ENCODE assay signal across 31 cellular contexts in the genomic region with DNA sequence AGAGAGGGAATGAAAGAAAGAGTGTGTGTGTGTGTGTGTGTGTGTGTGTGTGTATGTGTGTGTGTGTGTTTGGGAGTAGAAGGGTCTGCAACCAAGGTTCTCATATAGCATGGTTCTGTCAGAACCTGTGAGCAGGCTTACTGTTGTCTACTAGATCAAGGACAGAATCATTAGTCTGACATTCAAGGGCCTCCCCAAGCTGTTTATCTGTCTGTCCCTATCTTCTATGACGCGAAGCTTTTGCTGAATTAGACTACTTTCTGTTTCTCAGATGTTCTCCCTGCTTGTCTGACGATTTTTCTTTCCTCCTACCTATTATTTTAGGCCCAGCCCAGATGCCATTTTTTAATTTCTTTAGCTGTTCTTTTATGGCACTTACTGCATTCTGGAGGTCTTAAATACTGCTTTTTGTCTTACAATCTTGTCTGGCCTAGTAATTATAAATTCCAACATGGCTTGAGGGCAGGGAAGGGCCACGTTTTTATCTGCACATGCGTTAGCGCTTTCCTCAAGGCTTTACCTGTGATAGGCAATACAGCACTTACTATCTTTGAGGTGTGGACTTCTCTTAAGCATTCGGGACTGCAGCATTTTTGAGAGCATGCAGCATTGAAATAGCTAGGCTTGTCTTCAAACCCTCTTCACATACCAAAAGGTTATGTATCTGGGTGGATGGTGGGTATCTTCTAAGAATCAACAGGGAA.
DNase-seq lines count a peak whose midpoint lies in the region; ATAC-seq and TF ChIP-seq lines count a peak whose summit lies in the region.
"Had no signal": no experiment of that assay in that cellular context is flagged by ENCODE, and none has a peak within 500 bp of the region (broad histone marks: within the 10 kb centered on the region; RNA-seq: fewer than 3 reads in every experiment).

No MANE protein-coding gene starts in this region.

- H3K36me3 Mint-ChIP-seq in type B pancreatic cell, result peaks cover 4% of the 10 kb centered on the region
- H3K36me3 Mint-ChIP-seq: natural killer cell treated with Interleukin-12 subunit alpha and Interleukin-12 subunit beta and Interleukin-15 and Interleukin-18, amount 100 ng/mL, for 72 hours had no signal

- no peak overlapping the region for H3K4me3 ChIP-seq in adrenal gland
- H3K4me3 ChIP-seq: ascending aorta, colonic mucosa, heart right ventricle, lung, skin epidermis had no signal

- peak; percentile 61 for ATAC-seq in left colon
- ATAC-seq: esophagus mucosa; heart right ventricle; natural killer cell treated with Interleukin-12 subunit alpha and Interleukin-12 subunit beta and Interleukin-15 and Interleukin-18, amount 100 ng/mL, for 72 hours; stimulated activated naive CD8-positive, alpha-beta T cell treated with anti-CD3 and anti-CD28 coated beads, Interleukin-15, Interleukin-2, amounts not matched to agents 100 U/mL and 50 U/mL, for 24 hours had no signal

- no peaks in the 10 kb centered on the region for H3K9me3 Mint-ChIP-seq in type B pancreatic cell
- H3K9me3 Mint-ChIP-seq: activated CD4-positive, alpha-beta T cell treated with anti-CD3 and anti-CD28 coated beads, Interleukin-2, amount 10 ng/mL, durations not matched to agents 24 days and 14 days; activated naive CD8-positive, alpha-beta T cell treated with anti-CD3 and anti-CD28 coated beads for 36 hours; activated T-cell treated with anti-CD3 and anti-CD28 coated beads, Interleukin-2, amount 50 U/mL, for 24 hours; HFFc6; natural killer cell treated with Interleukin-12 subunit alpha and Interleukin-12 subunit beta and Interleukin-15 and Interleukin-18, amount 100 ng/mL, for 72 hours had no signal

- DNase-seq in NCI-H510A treated with DMSO at 0.1 percent for 48 hours (lab: John Stamatoyannopoulos, UW), result peak; percentile 3
- no peak for DNase-seq in NCI-H510A (lab: John Stamatoyannopoulos, UW)
- DNase-seq in adrenal gland, result peak in 1 of 7 donors; percentile 12
- DNase-seq in left colon, result no peak
- DNase-seq in type B pancreatic cell (ENCODE audit: extremely low spot score, unreplicated experiment), result no peak
- no peak for DNase-seq in NCI-H2029 (lab: John Stamatoyannopoulos, UW)
- DNase-seq in activated T-cell treated with anti-CD3 and anti-CD28 coated beads for 4 hours, result no peak
- no peak for DNase-seq in kidney glomerular epithelial cell (lab: John Stamatoyannopoulos, UW)
- DNase-seq: 8988T; activated CD4-positive, alpha-beta T cell treated with anti-CD3 and anti-CD28 coated beads, Interleukin-2, amount 10 ng/mL, durations not matched to agents 24 days and 14 days; activated gamma-delta T cell; activated naive CD8-positive, alpha-beta T cell treated with anti-CD3 and anti-CD28 coated beads for 36 hours; activated T-cell treated with anti-CD3 and anti-CD28 coated beads, Interleukin-2, amount 50 U/mL, for 24 hours; colonic mucosa; DND-41; effector memory CD4-positive, alpha-beta T cell; GOT3; heart right ventricle; HFFc6; NCI-H1048; NCI-H187; NCI-H524 treated with DMSO at 0.1 percent for 48 hours; stimulated activated naive CD8-positive, alpha-beta T cell treated with anti-CD3 and anti-CD28 coated beads, Interleukin-15, Interleukin-2, amounts not matched to agents 100 U/mL and 50 U/mL, for 24 hours; T1000; WERI-Rb-1 had no signal

- intact Hi-C loops in adrenal gland (cut with DNase I) (no loop called here), left colon (cut with DNase I, micrococcal nuclease) (no loop called here)

- no peaks in the 10 kb centered on the region for H3K27me3 Mint-ChIP-seq in type B pancreatic cell
- H3K27me3 Mint-ChIP-seq: activated CD4-positive, alpha-beta T cell treated with anti-CD3 and anti-CD28 coated beads, Interleukin-2, amount 10 ng/mL, durations not matched to agents 24 days and 14 days; activated naive CD8-positive, alpha-beta T cell treated with anti-CD3 and anti-CD28 coated beads for 36 hours; activated T-cell treated with anti-CD3 and anti-CD28 coated beads, Interleukin-2, amount 50 U/mL, for 24 hours; natural killer cell treated with Interleukin-12 subunit alpha and Interleukin-12 subunit beta and Interleukin-15 and Interleukin-18, amount 100 ng/mL, for 72 hours had no signal

- no peaks in the 10 kb centered on the region for H3K27me3 ChIP-seq in adrenal gland
- H3K27me3 ChIP-seq: ascending aorta, colonic mucosa, heart right ventricle had no signal

- no peak for TF ChIP-seq POLR2A in adrenal gland (IDR thresholded peaks at IDR 0.05)

- H3K27ac Mint-ChIP-seq in type B pancreatic cell, result peak overlapping the region; percentile 98
- H3K27ac Mint-ChIP-seq: activated CD4-positive, alpha-beta T cell treated with anti-CD3 and anti-CD28 coated beads, Interleukin-2, amount 10 ng/mL, durations not matched to agents 24 days and 14 days; activated naive CD8-positive, alpha-beta T cell treated with anti-CD3 and anti-CD28 coated beads for 36 hours; activated T-cell treated with anti-CD3 and anti-CD28 coated beads, Interleukin-2, amount 50 U/mL, for 24 hours; natural killer cell treated with Interleukin-12 subunit alpha and Interleukin-12 subunit beta and Interleukin-15 and Interleukin-18, amount 100 ng/mL, for 72 hours had no signal

- H3K36me3 ChIP-seq in adrenal gland (replicated peaks in 1 of 2), result no peaks in the 10 kb centered on the region
- H3K36me3 ChIP-seq: ascending aorta, colonic mucosa had no signal

- H3K4me1 ChIP-seq in adrenal gland (replicated peaks in 1 of 2), result peaks cover 0 to 8% of the 10 kb centered on the region in 2 donors
- H3K4me1 ChIP-seq: colonic mucosa had no signal

- WGBS in adrenal gland, 4 donors, result 46 to 63% (median 54%) methylated on average over 7 of the region's 7 CpGs

- peaks cover 18% of the 10 kb centered on the region for H3K4me1 Mint-ChIP-seq in type B pancreatic cell (ENCODE audit: unreplicated experiment)
- H3K4me1 Mint-ChIP-seq: activated CD4-positive, alpha-beta T cell treated with anti-CD3 and anti-CD28 coated beads, Interleukin-2, amount 10 ng/mL, durations not matched to agents 24 days and 14 days; activated naive CD8-positive, alpha-beta T cell treated with anti-CD3 and anti-CD28 coated beads for 36 hours had no signal

- peak overlapping the region in 3 of 5 donors; percentile 3 to 47 (median 21) for H3K27ac ChIP-seq in adrenal gland
- H3K27ac ChIP-seq: ascending aorta, C4-2B, colonic mucosa, heart right ventricle, WERI-Rb-1 had no signal

- no peak for TF ChIP-seq CTCF in adrenal gland (IDR thresholded peaks at IDR 0.05)
- TF ChIP-seq CTCF in type B pancreatic cell (conservative IDR thresholded peaks at IDR 0.05), result no peak

- no peaks in the 10 kb centered on the region for H3K9me3 ChIP-seq in adrenal gland (replicated peaks in 1 of 3)
- H3K9me3 ChIP-seq: ascending aorta, colonic mucosa, heart right ventricle had no signal

- peak overlapping the region; percentile 80 for H3K4me3 Mint-ChIP-seq in type B pancreatic cell
- H3K4me3 Mint-ChIP-seq: activated CD4-positive, alpha-beta T cell treated with anti-CD3 and anti-CD28 coated beads, Interleukin-2, amount 10 ng/mL, durations not matched to agents 24 days and 14 days; activated naive CD8-positive, alpha-beta T cell treated with anti-CD3 and anti-CD28 coated beads for 36 hours; activated T-cell treated with anti-CD3 and anti-CD28 coated beads, Interleukin-2, amount 50 U/mL, for 24 hours; HFFc6; natural killer cell treated with Interleukin-12 subunit alpha and Interleukin-12 subunit beta and Interleukin-15 and Interleukin-18, amount 100 ng/mL, for 72 hours had no signal
